In genomic region chr15:91855241-91855640, GRCh38 we compare ENCODE assay signal across 3 cellular contexts.
TF ChIP-seq lines count a peak whose summit lies in the region.

No MANE protein-coding gene starts in this region.

TF ChIP-seq in SK-N-SH, 30 proteins besides CTCF, POLR2A, EP300 and RAD21 (continues in another document):
- TF ChIP-seq RXRA (IDR thresholded peaks at IDR 0.05; ENCODE audit: borderline replicate concordance, low read depth) (no peak), MAX (IDR thresholded peaks at IDR 0.05; ENCODE audit: low read depth) (no peak), USF2 (IDR thresholded peaks at IDR 0.05; ENCODE audit: borderline replicate concordance, low read depth, low read length) (no peak), CHD2 (IDR thresholded peaks at IDR 0.05; ENCODE audit: low read length, partially characterized antibody) (no peak), RFX5 (IDR thresholded peaks at IDR 0.05; ENCODE audit: low read length) (no peak), TAF1 (IDR thresholded peaks at IDR 0.05; ENCODE audit: borderline replicate concordance, low read depth, low read length) (no peak), REST (IDR thresholded peaks at IDR 0.05; ENCODE audit: low read depth, low read length) (no peak), NRF1 (IDR thresholded peaks at IDR 0.05; ENCODE audit: low read depth, low read length) (no peak), SMC3 (IDR thresholded peaks at IDR 0.05; ENCODE audit: low read depth, low read length) (no peak), FOXM1 (IDR thresholded peaks at IDR 0.05; ENCODE audit: low read depth) (no peak), TCF12 (IDR thresholded peaks at IDR 0.05) (no peak), POLR2AphosphoS5 (IDR thresholded peaks at IDR 0.05; ENCODE audit: low read depth, low read length) (no peak), MXI1 (IDR thresholded peaks at IDR 0.05; ENCODE audit: low read depth, low read length) (no peak), USF1 (IDR thresholded peaks at IDR 0.05; ENCODE audit: borderline replicate concordance, low read depth) (no peak), MEF2A (IDR thresholded peaks at IDR 0.05; ENCODE audit: borderline replicate concordance, low read depth) (no peak), FOSL2 (IDR thresholded peaks at IDR 0.05; ENCODE audit: borderline replicate concordance, low read depth) (no peak)

TF ChIP-seq in SK-N-SH treated with all-trans-retinoic acid at 6 μM for 48 hours, 23 proteins besides CTCF, POLR2A, EP300 and RAD21:
- TF ChIP-seq POU6F1 (CRISPR knock-in tag; IDR thresholded peaks at IDR 0.05; ENCODE audit: borderline replicate concordance, low read depth) (no peak), PATZ1 (CRISPR knock-in tag; IDR thresholded peaks at IDR 0.05; ENCODE audit: borderline replicate concordance) (no peak), ARNTL (CRISPR knock-in tag; IDR thresholded peaks at IDR 0.05; ENCODE audit: borderline replicate concordance, low read depth) (no peak), ZNF8 (CRISPR knock-in tag; IDR thresholded peaks at IDR 0.05) (no peak), GLIS3 (CRISPR knock-in tag; IDR thresholded peaks at IDR 0.05) (no peak), ESRRG (CRISPR knock-in tag; IDR thresholded peaks at IDR 0.05) (no peak), TOX (CRISPR knock-in tag; IDR thresholded peaks at IDR 0.05; ENCODE audit: borderline replicate concordance) (no peak), CSRNP3 (CRISPR knock-in tag; IDR thresholded peaks at IDR 0.05) (no peak), ZNF565 (CRISPR knock-in tag; conservative IDR thresholded peaks at IDR 0.05; ENCODE audit: low read depth) (no peak), SNAI2 (CRISPR knock-in tag; IDR thresholded peaks at IDR 0.05) (no peak), CSDC2 (CRISPR knock-in tag; IDR thresholded peaks at IDR 0.05) (no peak)

TF ChIP-seq in H1, 55 proteins besides CTCF, POLR2A, EP300 and RAD21:
- TF ChIP-seq BACH1 (IDR thresholded peaks at IDR 0.05; ENCODE audit: low read length) (no peak), EGR1 (IDR thresholded peaks at IDR 0.05; ENCODE audit: borderline replicate concordance, low read depth, low read length) (no peak), CREB1 (IDR thresholded peaks at IDR 0.05) (no peak), GTF2F1 (IDR thresholded peaks at IDR 0.05; ENCODE audit: borderline replicate concordance, low read depth, low read length) (no peak), SIRT6 (IDR thresholded peaks at IDR 0.05; ENCODE audit: low read length) (no peak), KDM1A (IDR thresholded peaks at IDR 0.05; ENCODE audit: borderline replicate concordance, low read length) (no peak), RXRA (IDR thresholded peaks at IDR 0.05; ENCODE audit: insufficient read depth, low read depth, low read length) (no peak), HDAC6 (IDR thresholded peaks at IDR 0.05; ENCODE audit: low read depth, low read length) (no peak)
